ENCODE assay signal across 7 cellular contexts in the genomic region with DNA sequence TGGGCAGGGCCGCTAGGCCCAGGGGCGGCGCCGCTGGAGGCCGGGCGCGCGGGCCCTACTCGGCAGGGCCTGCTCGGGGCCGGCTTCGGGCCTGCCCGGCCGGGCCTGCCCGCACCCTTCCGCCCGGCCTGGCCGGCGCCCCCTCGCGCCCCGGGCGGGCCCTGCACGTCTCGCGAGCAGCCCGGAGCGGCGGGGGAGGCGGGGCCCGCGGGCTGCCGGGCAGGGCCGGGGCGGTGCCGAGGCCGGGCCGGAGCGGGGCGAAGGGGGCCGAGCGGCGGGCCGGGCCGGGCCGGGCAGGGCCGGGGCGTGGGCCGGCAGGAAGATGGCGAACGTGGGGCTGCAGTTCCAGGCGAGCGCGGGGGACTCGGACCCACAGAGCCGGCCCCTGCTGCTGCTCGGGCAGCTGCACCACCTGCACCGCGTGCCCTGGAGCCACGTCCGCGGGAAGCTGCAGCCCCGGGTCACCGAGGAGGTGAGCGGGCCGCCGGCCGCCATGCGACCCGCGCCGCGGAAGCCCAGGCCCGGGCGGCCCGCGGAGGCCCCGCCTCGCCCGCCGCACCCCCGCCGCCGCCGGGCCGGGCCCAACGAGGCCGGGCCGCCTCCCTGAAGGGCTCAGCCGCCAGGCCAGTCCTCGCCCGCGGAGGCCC. TPM values are rescaled to one million over a fixed set of nuclear protein-coding genes. Genes with fewer than 3 reads are reported as not detected.
DNase-seq lines count a peak whose midpoint lies in the region; ATAC-seq and TF ChIP-seq lines count a peak whose summit lies in the region.

A gene with protein sequence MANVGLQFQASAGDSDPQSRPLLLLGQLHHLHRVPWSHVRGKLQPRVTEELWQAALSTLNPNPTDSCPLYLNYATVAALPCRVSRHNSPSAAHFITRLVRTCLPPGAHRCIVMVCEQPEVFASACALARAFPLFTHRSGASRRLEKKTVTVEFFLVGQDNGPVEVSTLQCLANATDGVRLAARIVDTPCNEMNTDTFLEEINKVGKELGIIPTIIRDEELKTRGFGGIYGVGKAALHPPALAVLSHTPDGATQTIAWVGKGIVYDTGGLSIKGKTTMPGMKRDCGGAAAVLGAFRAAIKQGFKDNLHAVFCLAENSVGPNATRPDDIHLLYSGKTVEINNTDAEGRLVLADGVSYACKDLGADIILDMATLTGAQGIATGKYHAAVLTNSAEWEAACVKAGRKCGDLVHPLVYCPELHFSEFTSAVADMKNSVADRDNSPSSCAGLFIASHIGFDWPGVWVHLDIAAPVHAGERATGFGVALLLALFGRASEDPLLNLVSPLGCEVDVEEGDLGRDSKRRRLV (plus strand): TSS at position 222 of the 647 bp plus-strand sequence. CDS start 101 bp downstream, at position 323.

- H3K4me3 ChIP-seq in epithelial cell of proximal tubule (ENCODE audit: low read depth, low read length): peak within 1 kb of the TSS; percentile 61

- peak; percentile 21 for DNase-seq in NCI-H526 treated with DMSO at 0.1 percent for 48 hours (lab: John Stamatoyannopoulos, UW)
- DNase-seq in activated T-cell treated with anti-CD3 and anti-CD28 coated beads for 24 hours (ENCODE audit: low read depth): peak; percentile 53
- DNase-seq in epithelial cell of proximal tubule (ENCODE audit: low read depth): no peak
- DNase-seq in myocyte (ENCODE audit: low read depth): peak; percentile 78
- DNase-seq in stimulated activated naive CD4-positive, alpha-beta T cell treated with Interleukin-2 at 50 U/mL for 16 hours (lab: John Stamatoyannopoulos, UW): peak; percentile 34

- TF ChIP-seq CTCF in epithelial cell of proximal tubule (conservative IDR thresholded peaks at IDR 0.05; ENCODE audit: low read depth, low read length): no peak

- peak; percentile 65 for ATAC-seq in GM18517 (IDR thresholded peaks at IDR 0.05; ENCODE audit: unreplicated experiment)
- peak; percentile 91 for ATAC-seq in HG02885 (IDR thresholded peaks at IDR 0.05; ENCODE audit: poor library complexity, unreplicated experiment)

RNA-seq across cellular contexts. Expression of the gene that starts here (rescaled TPM):
- total RNA-seq in epithelial cell of proximal tubule: 18.8 and 26.5 TPM in 2 replicates
- 26.1 and 33.6 TPM in 2 replicates for total RNA-seq in myocyte
- polyA plus RNA-seq in myocyte (2012): 42.1 TPM
